Comparison of ENCODE assay signal across 19 cellular contexts in the genomic region with DNA sequence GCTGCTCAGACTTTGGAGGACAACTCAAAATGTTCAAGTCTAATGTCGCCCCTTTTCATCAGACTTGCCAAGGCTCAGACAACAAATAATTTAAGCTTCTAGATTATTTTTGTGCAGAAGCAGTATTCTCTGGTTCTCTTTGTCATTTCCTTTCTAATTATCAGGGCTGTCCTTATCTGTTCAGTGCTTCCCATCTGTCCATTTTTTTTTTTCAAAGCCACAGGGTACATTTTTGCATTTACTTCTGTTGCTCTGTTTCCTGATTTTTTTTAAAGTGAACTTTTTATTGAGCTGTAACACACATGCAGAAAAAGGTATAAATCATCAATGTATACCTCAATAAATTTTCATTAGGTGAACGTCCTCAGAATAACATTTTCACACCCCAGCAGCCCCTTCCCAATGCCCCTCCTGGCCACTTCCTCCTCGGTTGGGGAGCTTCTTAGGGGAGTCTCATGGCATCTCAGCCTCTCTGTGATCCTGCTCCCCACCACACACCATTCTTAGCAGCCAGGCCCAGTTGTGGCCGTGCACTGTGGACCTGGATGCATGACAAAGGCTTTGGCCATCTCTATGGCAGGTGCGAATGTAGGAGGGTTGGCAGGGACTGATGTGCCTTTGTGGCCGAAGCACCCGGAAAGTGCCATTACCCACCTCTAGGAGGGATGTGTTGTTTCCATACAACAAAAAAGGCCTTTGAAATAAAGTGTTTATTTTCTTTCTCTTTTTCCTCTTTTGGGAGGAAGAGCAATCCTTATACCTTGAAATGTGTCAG. TPM values are rescaled to one million over a fixed set of nuclear protein-coding genes. Genes with fewer than 3 reads are reported as not detected.
DNase-seq lines count a peak whose midpoint lies in the region; ATAC-seq, FAIRE-seq and TF ChIP-seq lines count a peak whose summit lies in the region.
"Had no signal": no experiment of that assay in that cellular context is flagged by ENCODE, and none has a peak within 500 bp of the region (broad histone marks: within the 10 kb centered on the region; RNA-seq: fewer than 3 reads in every experiment).

No MANE protein-coding gene starts in this region.

- peak; percentile 50 for TF ChIP-seq CTCF in type B pancreatic cell (conservative IDR thresholded peaks at IDR 0.05)

- intact Hi-C loops in cardiac septum (cut with DNase I) = no loop called here
- intact Hi-C loops in left ventricle myocardium superior (cut with micrococcal nuclease) = no loop called here

- peaks cover 37% of the 10 kb centered on the region for H3K4me1 Mint-ChIP-seq in type B pancreatic cell (ENCODE audit: unreplicated experiment)
- H3K4me1 Mint-ChIP-seq: IgD-negative memory B cell had no signal

- H3K4me3 Mint-ChIP-seq in type B pancreatic cell = no peak overlapping the region

- ATAC-seq in left ventricle myocardium superior = no peak
- no peak for ATAC-seq in HG03565 (IDR thresholded peaks at IDR 0.05; ENCODE audit: unreplicated experiment)
- ATAC-seq: A549, Panc1, Right ventricle myocardium inferior had no signal

- H3K27ac Mint-ChIP-seq in type B pancreatic cell = no peak overlapping the region
- H3K27ac Mint-ChIP-seq: IgD-negative memory B cell had no signal

- H3K36me3 Mint-ChIP-seq in type B pancreatic cell = peaks cover 22% of the 10 kb centered on the region

- peaks cover 3% of the 10 kb centered on the region for H3K27me3 Mint-ChIP-seq in type B pancreatic cell

- FAIRE-seq in urothelium cell line (lab: Jason Lieb, UNC) = no peak
- FAIRE-seq: A549 had no signal

- peak; percentile 33 for DNase-seq in cardiac septum (ENCODE audit: low spot score)
- no peak for DNase-seq in left ventricle myocardium superior
- peak; percentile 12 for DNase-seq in OCI-M1 (lab: John Stamatoyannopoulos, UW)
- DNase-seq in cerebellum (ENCODE audit: low spot score) = peak; percentile 33
- no peak for DNase-seq in type B pancreatic cell (ENCODE audit: extremely low spot score, unreplicated experiment)
- DNase-seq in ureter (ENCODE audit: low spot score) = no peak
- no peak for DNase-seq in urothelium cell line (ENCODE audit: low spot score)
- DNase-seq: COR-L47, EL, H7, NCI-H187, NCI-H510A treated with DMSO at 0.1 percent for 48 hours, NCI-H82 had no signal

- no peaks in the 10 kb centered on the region for H3K9me3 Mint-ChIP-seq in type B pancreatic cell

RNA-seq across cellular contexts. Expression of a gene that starts 26.0 kb away (rescaled TPM):
- 85.0 TPM for total RNA-seq in cardiac septum
- total RNA-seq in left ventricle myocardium superior = 44.2 TPM
- 13.2 TPM for total RNA-seq in cerebellum
- 10.8 and 39.0 TPM in 2 replicates for total RNA-seq in type B pancreatic cell (ENCODE audit: low replicate concordance)
- 46.3 TPM for total RNA-seq in ureter
- total RNA-seq: HT1080 had no signal

Comparison
In these comparisons a context has a peak if more than half of its experiments do, and no peak if none do; other contexts are left out.
1. DNase-seq: peak in cardiac septum (single experiment), OCI-M1 (single experiment) and cerebellum (single experiment); none in left ventricle myocardium superior (single experiment), type B pancreatic cell (single experiment), ureter (single experiment) and urothelium cell line (single experiment).